ENCODE assay signal across 11 cellular contexts in the genomic region with DNA sequence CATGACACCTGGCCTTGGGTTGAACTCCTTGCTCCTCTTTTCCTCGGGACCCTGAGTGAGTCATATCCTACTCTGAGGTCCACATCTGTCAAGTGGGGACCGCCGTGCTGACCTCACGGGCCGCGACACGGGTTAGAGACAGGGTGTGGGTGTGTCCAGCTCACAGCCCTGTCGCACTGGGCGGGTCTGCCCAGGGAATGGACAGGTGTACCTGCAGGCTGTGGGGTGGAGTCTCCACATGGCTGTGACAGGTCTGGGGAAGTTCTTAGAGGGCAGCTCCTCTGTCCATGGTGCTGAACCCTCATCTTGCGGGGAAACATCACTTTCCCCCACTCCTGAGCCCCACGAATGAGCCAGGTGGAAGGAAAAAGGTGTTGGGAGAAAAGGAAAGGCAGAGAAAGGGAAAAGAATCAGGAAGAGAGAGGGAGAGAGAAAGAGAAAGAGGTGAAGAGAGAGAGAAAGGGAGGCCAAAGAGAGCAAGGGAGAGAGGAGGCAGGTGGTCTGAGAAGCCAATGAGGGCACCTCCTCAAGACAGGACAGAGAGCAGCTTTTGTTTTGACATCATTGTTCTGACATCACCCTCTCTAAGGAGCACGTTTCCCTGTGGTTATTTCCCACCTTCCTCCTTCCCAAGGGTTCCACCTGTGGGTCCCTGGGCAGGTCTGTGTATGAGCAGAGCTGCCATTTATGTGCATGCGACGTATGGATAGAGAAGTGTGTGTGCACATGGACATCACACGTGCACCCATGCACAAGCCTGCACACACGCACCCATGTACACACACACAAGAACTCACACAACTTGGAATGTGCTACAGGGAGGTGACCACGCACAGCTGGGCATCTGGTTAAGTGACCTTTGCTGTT. TPM values are rescaled to one million over a fixed set of nuclear protein-coding genes. Genes with fewer than 3 reads are reported as not detected.
DNase-seq lines count a peak whose midpoint lies in the region; ATAC-seq, FAIRE-seq and TF ChIP-seq lines count a peak whose summit lies in the region.
"Had no signal": no experiment of that assay in that cellular context is flagged by ENCODE, and none has a peak within 500 bp of the region (broad histone marks: within the 10 kb centered on the region; RNA-seq: fewer than 3 reads in every experiment).

No MANE protein-coding gene starts in this region.

- H4K20me1 ChIP-seq in OCI-LY7 (ENCODE audit: insufficient read depth, low read length) (no peaks in the 10 kb centered on the region), endothelial cell of umbilical vein (replicated peaks; ENCODE audit: control insufficient read depth, extremely low read depth, insufficient read depth, low read length) (no peaks in the 10 kb centered on the region), neural progenitor cell (ENCODE audit: low read depth) (no peaks in the 10 kb centered on the region)

- H3K9me1 ChIP-seq in endothelial cell of umbilical vein (replicated peaks; ENCODE audit: control insufficient read depth, extremely low read depth, insufficient read depth, low read length), result no peaks in the 10 kb centered on the region

- DNase-seq in H7, result peak; percentile 82
- peak; percentile 46 for DNase-seq in OCI-LY7 (ENCODE audit: low spot score)
- peak; percentile 16 for DNase-seq in endothelial cell of umbilical vein (ENCODE audit: low read depth, low spot score)
- DNase-seq in neural progenitor cell (ENCODE audit: low spot score), result peak; percentile 77
- DNase-seq in DMS 273 treated with DMSO at 0.1 percent for 48 hours (lab: John Stamatoyannopoulos, UW), result no peak
- no peak for DNase-seq in kidney glomerular epithelial cell (lab: John Stamatoyannopoulos, UW)

- H3K4me3 Mint-ChIP-seq in neural progenitor cell, result no peak overlapping the region
- H3K4me3 Mint-ChIP-seq: mesothelial cell of epicardium had no signal

- 38 to 42% methylated on average over 8 to 11 of the region's 17 CpGs for WGBS in gastroesophageal sphincter (ENCODE audit: low coverage in 1 of 2), 2 donors

- no peak for FAIRE-seq in endothelial cell of umbilical vein (lab: Jason Lieb, UNC)
- FAIRE-seq: endometrium, RCC 7860 had no signal

- H3K27ac Mint-ChIP-seq in neural progenitor cell, result no peak overlapping the region
- H3K27ac Mint-ChIP-seq: mesothelial cell of epicardium had no signal

- H3F3A ChIP-seq in neural progenitor cell (ENCODE audit: low read depth), result no peaks in the 10 kb centered on the region

- H3K4me1 ChIP-seq in OCI-LY7 (ENCODE audit: insufficient read depth, low read length, poor library complexity, severe bottlenecking) (peaks cover 2% of the 10 kb centered on the region), endothelial cell of umbilical vein (ENCODE audit: control insufficient read depth, extremely low read depth, insufficient read depth, low read length) (no peaks in the 10 kb centered on the region), neural progenitor cell (no peaks in the 10 kb centered on the region), gastroesophageal sphincter (no peaks in the 10 kb centered on the region)

- H3K9ac ChIP-seq in endothelial cell of umbilical vein (replicated peaks; ENCODE audit: extremely low read depth, insufficient read depth, low read length), result no peak overlapping the region
- no peak overlapping the region for H3K9ac ChIP-seq in neural progenitor cell

- dilution Hi-C loops in endothelial cell of umbilical vein (cut with MboI; ENCODE audit: extremely low pct_ligation_motif_present, low sequenced_read_pairs), result no loop called here

- peaks cover 6% of the 10 kb centered on the region for H3K9me3 Mint-ChIP-seq in neural progenitor cell

- no peaks in the 10 kb centered on the region for H3K79me2 ChIP-seq in OCI-LY7 (ENCODE audit: insufficient read depth, low read depth, low read length)
- H3K79me2 ChIP-seq in endothelial cell of umbilical vein (ENCODE audit: control insufficient read depth, insufficient read depth, low read length), result no peaks in the 10 kb centered on the region
- H3K79me2 ChIP-seq in neural progenitor cell (ENCODE audit: low read depth), result no peaks in the 10 kb centered on the region

- H3K9me3 ChIP-seq in OCI-LY7 (ENCODE audit: low read length) (no peaks in the 10 kb centered on the region), endothelial cell of umbilical vein (replicated peaks; ENCODE audit: control insufficient read depth, insufficient read depth, low read length) (no peaks in the 10 kb centered on the region), neural progenitor cell (ENCODE audit: low read depth) (no peaks in the 10 kb centered on the region), gastroesophageal sphincter (no peaks in the 10 kb centered on the region)

- CTCF ChIA-PET in OCI-LY7 (lab: Charles Lee; ENCODE audit: unreplicated experiment), result no interaction called here
- CTCF ChIA-PET in endothelial cell of umbilical vein (lab: Charles Lee), result no interaction called here

- POLR2A ChIA-PET in OCI-LY7 (lab: Charles Lee) (no interaction called here), endothelial cell of umbilical vein (lab: Charles Lee) (no interaction called here)

- BruUV-seq in OCI-LY7 (replicated peaks; lab: Mats Ljungman, UMichigan), result no TSS peak
- no TSS peak for BruUV-seq in endothelial cell of umbilical vein (replicated peaks; lab: Mats Ljungman, UMichigan)

- intact Hi-C loops in OCI-LY7 (cut with micrococcal nuclease; ENCODE audit: unreplicated experiment) (no loop called here), endothelial cell of umbilical vein (cut with micrococcal nuclease) (no loop called here)

- TF ChIP-seq EP300 in gastroesophageal sphincter (IDR thresholded peaks at IDR 0.05), result no peak

- no peak overlapping the region for H2AFZ ChIP-seq in OCI-LY7 (ENCODE audit: low read length)
- no peak overlapping the region for H2AFZ ChIP-seq in endothelial cell of umbilical vein (ENCODE audit: low read depth, low read length)
- H2AFZ ChIP-seq in neural progenitor cell (replicated peaks), result no peak overlapping the region

- H3K36me3 Mint-ChIP-seq in neural progenitor cell, result no peaks in the 10 kb centered on the region
- H3K36me3 Mint-ChIP-seq: mesothelial cell of epicardium had no signal

- ATAC-seq in gastroesophageal sphincter (no peak), HG03196 (IDR thresholded peaks at IDR 0.05; ENCODE audit: unreplicated experiment) (no peak)

- H3K27me3 Mint-ChIP-seq in neural progenitor cell (ENCODE audit: insufficient read depth, low read depth), result peaks cover 21% of the 10 kb centered on the region

- H3K36me3 ChIP-seq in H7 (replicated peaks; ENCODE audit: control insufficient read depth, insufficient read depth, low read length) (no peaks in the 10 kb centered on the region), OCI-LY7 (ENCODE audit: insufficient read depth, low read length) (no peaks in the 10 kb centered on the region), endothelial cell of umbilical vein (ENCODE audit: control insufficient read depth in 2 of 2, extremely low read depth in 1 of 2, insufficient read depth in 2 of 2, low read length in 2 of 2) (no peaks in the 10 kb centered on the region), neural progenitor cell (no peaks in the 10 kb centered on the region), gastroesophageal sphincter (no peaks in the 10 kb centered on the region)

- H3K27me3 ChIP-seq in H7 (ENCODE audit: control insufficient read depth, insufficient read depth, low read length), result no peaks in the 10 kb centered on the region
- H3K27me3 ChIP-seq in endothelial cell of umbilical vein (ENCODE audit: control insufficient read depth in 2 of 2, insufficient read depth in 2 of 2, low read length in 2 of 2), result no peaks in the 10 kb centered on the region
- H3K27me3 ChIP-seq in neural progenitor cell, result peaks cover 5% of the 10 kb centered on the region
- peaks cover 88% of the 10 kb centered on the region for H3K27me3 ChIP-seq in gastroesophageal sphincter

- H3K9me2 ChIP-seq in OCI-LY7 (ENCODE audit: insufficient read depth, low read length), result no peaks in the 10 kb centered on the region

- TF ChIP-seq CTCF in OCI-LY7 (conservative IDR thresholded peaks at IDR 0.05; ENCODE audit: low read length), result no peak
- TF ChIP-seq CTCF in endothelial cell of umbilical vein (IDR thresholded peaks at IDR 0.05; ENCODE audit: extremely low read depth in 1 of 2, insufficient read depth in 1 of 2, low read depth in 1 of 2, low read length in 2 of 2), result no peak
- no peak for TF ChIP-seq CTCF in neural progenitor cell (IDR thresholded peaks at IDR 0.05)
- TF ChIP-seq CTCF in gastroesophageal sphincter (IDR thresholded peaks at IDR 0.05), result no peak

- H3K4me3 ChIP-seq in H7 (ENCODE audit: insufficient read depth, low read depth, low read length) (no peak overlapping the region), OCI-LY7 (ENCODE audit: low read depth, low read length, poor library complexity, severe bottlenecking) (no peak overlapping the region), endothelial cell of umbilical vein (replicated peaks in 1 of 3; ENCODE audit: insufficient read depth in 1 of 3, low read depth in 1 of 3, low read length in 3 of 3) (no peak overlapping the region), neural progenitor cell (no peak overlapping the region), gastroesophageal sphincter (no peak overlapping the region)

- no peak overlapping the region for H3K4me2 ChIP-seq in OCI-LY7 (ENCODE audit: low read length)
- H3K4me2 ChIP-seq in endothelial cell of umbilical vein (ENCODE audit: insufficient read depth, low read length), result no peak overlapping the region
- no peak overlapping the region for H3K4me2 ChIP-seq in neural progenitor cell

- TF ChIP-seq POLR2A in endothelial cell of umbilical vein (IDR thresholded peaks at IDR 0.05; ENCODE audit: low read depth, low read length), result no peak
- no peak for TF ChIP-seq POLR2A in gastroesophageal sphincter (IDR thresholded peaks at IDR 0.05)

- no peak overlapping the region for H3K27ac ChIP-seq in OCI-LY7 (ENCODE audit: low read depth, low read length, poor library complexity, severe bottlenecking)
- no peak overlapping the region for H3K27ac ChIP-seq in endothelial cell of umbilical vein (ENCODE audit: insufficient read depth, low read depth, low read length)
- H3K27ac ChIP-seq in neural progenitor cell, result no peak overlapping the region
- no peak overlapping the region for H3K27ac ChIP-seq in gastroesophageal sphincter

- no peaks in the 10 kb centered on the region for H3K4me1 Mint-ChIP-seq in neural progenitor cell
- H3K4me1 Mint-ChIP-seq: mesothelial cell of epicardium had no signal

RNA-seq across cellular contexts. Expression of a gene that starts 32.6 kb away (rescaled TPM):
- total RNA-seq in H7 (2014; rRNA removed; shearing (Covaris generic)), result 0.35 TPM in 1 of 2 replicates, not detected in the other
- total RNA-seq in OCI-LY7 (2014; rRNA removed; shearing (Covaris generic)), result 1.1 and 2.2 TPM in 2 replicates
- total RNA-seq in OCI-LY7 (2022) (30.8 and 48.0 TPM in 2 replicates), endothelial cell of umbilical vein (not detected in 2 replicates), neural progenitor cell (ENCODE audit: low replicate concordance) (0.15 and 0.22 TPM in 2 replicates), gastroesophageal sphincter (1 to 10 TPM; 1.4 to 5.8 (median 1.5) TPM)
- polyA plus RNA-seq in endothelial cell of umbilical vein, result not detected in 2 replicates
- polyA plus RNA-seq in endothelial cell of umbilical vein (2011; cell fraction: cytosol; rRNA removed), result not detected in 2 replicates
- polyA plus RNA-seq in endothelial cell of umbilical vein (2011; cell fraction: nucleus; rRNA removed), result not detected in 2 replicates
- not detected in 2 replicates for polyA plus RNA-seq in endothelial cell of umbilical vein (2012)
- polyA minus RNA-seq in endothelial cell of umbilical vein, result 0.07 and 0.42 TPM in 2 replicates
- not detected for polyA minus RNA-seq in endothelial cell of umbilical vein (2011; cell fraction: cytosol; rRNA and poly(A)+ RNA removed)
- polyA minus RNA-seq in endothelial cell of umbilical vein (2011; cell fraction: nucleus; rRNA and poly(A)+ RNA removed), result not detected in 2 replicates

Comparison
In these comparisons a context has a peak if more than half of its experiments do, and no peak if none do; other contexts are left out.
1. DNase-seq: peak in H7 (single experiment), OCI-LY7 (single experiment), endothelial cell of umbilical vein (single experiment) and neural progenitor cell (single experiment); none in DMS 273 treated with DMSO at 0.1 percent for 48 hours (single experiment) and kidney glomerular epithelial cell (single experiment).